Comparison of ENCODE assay signal across 14 cellular contexts in the genomic region with DNA sequence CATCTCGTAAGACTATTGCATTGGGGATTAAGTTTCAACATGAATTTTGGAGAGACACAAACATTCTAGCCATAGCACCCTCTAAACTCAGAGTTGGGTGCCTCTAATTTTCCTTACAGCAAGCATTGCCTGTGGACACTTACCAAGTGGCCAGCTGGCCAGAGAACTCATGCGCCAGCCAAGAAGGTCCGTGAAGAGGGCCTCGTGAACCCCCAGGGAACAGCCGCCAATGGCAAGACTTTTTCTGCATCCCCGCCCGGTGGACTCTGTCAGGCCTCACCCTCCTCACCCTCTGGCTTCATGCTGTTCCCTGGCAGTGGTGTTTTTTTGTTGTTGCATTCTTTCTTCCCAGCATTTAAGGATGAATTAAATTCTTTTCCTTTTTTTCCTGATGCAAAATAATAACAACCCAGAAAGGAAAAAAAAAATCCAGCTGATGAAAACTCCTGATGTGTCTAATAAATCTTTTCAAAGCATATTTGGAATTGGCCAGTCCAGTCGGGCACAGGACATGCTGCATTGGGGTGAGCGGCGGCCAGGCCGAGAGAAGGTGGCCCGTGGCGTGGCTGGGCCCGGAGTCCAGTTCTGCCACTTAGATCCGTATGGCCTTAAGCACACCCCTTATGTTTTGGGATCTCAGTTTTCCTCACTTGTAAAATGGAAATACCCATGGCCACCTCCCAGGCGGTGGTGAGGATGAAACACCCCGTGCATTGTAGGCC.
"Had no signal": no experiment of that assay in that cellular context is flagged by ENCODE, and none has a peak within 500 bp of the region (broad histone marks: within the 10 kb centered on the region; RNA-seq: fewer than 3 reads in every experiment).

No MANE protein-coding gene starts in this region.

- H3K36me3 ChIP-seq: heart right ventricle, spleen, thoracic aorta had no signal

- DNase-seq: activated CD4-positive, alpha-beta memory T cell treated with anti-CD3 and anti-CD28 coated beads, Interleukin-2, amount 10 ng/mL, durations not matched to agents 7 days and 5 days; activated CD8-positive, alpha-beta memory T cell treated with anti-CD3 and anti-CD28 coated beads, Interleukin-2, amount 10 ng/mL, durations not matched to agents 7 days and 5 days; activated naive CD4-positive, alpha-beta T cell; activated naive CD8-positive, alpha-beta T cell treated with anti-CD3 and anti-CD28 coated beads, Interleukin-2, amount 10 ng/mL, durations not matched to agents 7 days and 5 days; amygdala; caudate nucleus; cortex of kidney; erythroblast; heart right ventricle; occipital lobe; spleen; stimulated activated CD4-positive, alpha-beta T cell treated with anti-CD3 and anti-CD28 coated beads, Interleukin-4, amount 100 ng/mL, for 4 hours had no signal

- H3K4me1 ChIP-seq: heart right ventricle had no signal

- H3K27ac ChIP-seq: heart right ventricle, SK-N-MC, spleen, thoracic aorta had no signal

- H3K4me3 ChIP-seq: heart right ventricle, SK-N-MC, spleen, thoracic aorta had no signal

- H3K9me3 ChIP-seq: heart right ventricle, spleen, thoracic aorta had no signal
